8 cellular contexts compared by ENCODE assay signal in genomic region chr16:11794991-11795886, GRCh38. TPM values are rescaled to one million over a fixed set of nuclear protein-coding genes. Genes with fewer than 3 reads are reported as not detected.
DNase-seq lines count a peak whose midpoint lies in the region; ATAC-seq, FAIRE-seq and TF ChIP-seq lines count a peak whose summit lies in the region.

No MANE protein-coding gene starts in this region.

- peaks cover 7% of the 10 kb centered on the region for H3K36me3 Mint-ChIP-seq in progenitor cell of endocrine pancreas (ENCODE audit: insufficient read depth)

- intact Hi-C loops in PC-3 (cut with micrococcal nuclease), result no loop called here

- H3K9ac ChIP-seq in PC-3 (ENCODE audit: low read length), result no peak overlapping the region

- no TSS peak for BruUV-seq in PC-3 (replicated peaks; lab: Mats Ljungman, UMichigan)

- no peaks in the 10 kb centered on the region for H3K9me3 ChIP-seq in PC-3 (ENCODE audit: low read length)

- peak overlapping the region; percentile 61 for H3K27ac Mint-ChIP-seq in progenitor cell of endocrine pancreas

- peaks cover 10% of the 10 kb centered on the region; the same call in 1 of the 2 replicates for H4K20me1 ChIP-seq in PC-3 (ENCODE audit: low read length)

- no peak for ATAC-seq in PC-3
- ATAC-seq in HG02840 (IDR thresholded peaks at IDR 0.05; ENCODE audit: low FRiP score, unreplicated experiment), result no peak
- no peak for ATAC-seq in HG02884 (IDR thresholded peaks at IDR 0.05; ENCODE audit: unreplicated experiment)

- peaks cover 55% of the 10 kb centered on the region for H3K4me1 Mint-ChIP-seq in progenitor cell of endocrine pancreas (ENCODE audit: low read depth)

- DNase-seq in EL, result peak; percentile 1
- DNase-seq in PC-3, result no peak
- no peak for DNase-seq in epithelial cell of esophagus (ENCODE audit: low read depth)
- no peak for DNase-seq in progenitor cell of endocrine pancreas (ENCODE audit: low spot score, unreplicated experiment)
- no peak for DNase-seq in D721Med (ENCODE audit: insufficient read length, low spot score)
- no peak for DNase-seq in NCI-H446 treated with DMSO at 0.1 percent for 48 hours (lab: John Stamatoyannopoulos, UW)

- no peak overlapping the region for H2AFZ ChIP-seq in PC-3 (ENCODE audit: low read length)

- POLR2A ChIA-PET in PC-3 (lab: Charles Lee; ENCODE audit: unreplicated experiment), result no interaction called here

- no peak for FAIRE-seq in D721Med (lab: Jason Lieb, UNC)

- no peaks in the 10 kb centered on the region for H3K27me3 Mint-ChIP-seq in progenitor cell of endocrine pancreas

- H3F3A ChIP-seq in PC-3 (ENCODE audit: low read length, unreplicated experiment), result no peaks in the 10 kb centered on the region

- H3K4me2 ChIP-seq in PC-3 (ENCODE audit: low read length), result peak overlapping the region; percentile 97

- CTCF ChIA-PET in PC-3 (lab: Charles Lee), result no interaction called here

- peaks cover 11% of the 10 kb centered on the region for H3K4me1 ChIP-seq in PC-3 (ENCODE audit: insufficient read depth, low read length)

- peak overlapping the region; percentile 87 for H3K4me3 Mint-ChIP-seq in progenitor cell of endocrine pancreas (ENCODE audit: low read depth)

- H3K36me3 ChIP-seq in PC-3 (ENCODE audit: low read depth, low read length), result no peaks in the 10 kb centered on the region

- no peaks in the 10 kb centered on the region for H3K27me3 ChIP-seq in PC-3 (ENCODE audit: low read length)

- H3K9me2 ChIP-seq in PC-3 (replicated peaks; ENCODE audit: low read length), result no peaks in the 10 kb centered on the region

- H3K4me3 ChIP-seq in PC-3 (ENCODE audit: low read length) (peak overlapping the region; percentile 97), epithelial cell of esophagus (ENCODE audit: low read length) (peak overlapping the region; percentile 94)

- no peaks in the 10 kb centered on the region for H3K9me3 Mint-ChIP-seq in progenitor cell of endocrine pancreas (ENCODE audit: low read depth)

- peaks cover 80% of the 10 kb centered on the region for H3K79me2 ChIP-seq in PC-3 (ENCODE audit: low read length)

- H3K27ac ChIP-seq in PC-3 (ENCODE audit: low read length), result no peak overlapping the region

- TF ChIP-seq CTCF in PC-3 (conservative IDR thresholded peaks at IDR 0.05; ENCODE audit: low read depth, low read length) (no peak), epithelial cell of esophagus (IDR thresholded peaks at IDR 0.05; ENCODE audit: insufficient read depth, low read depth, low read length, missing control alignments) (no peak), progenitor cell of endocrine pancreas (IDR thresholded peaks at IDR 0.05; ENCODE audit: unreplicated experiment) (no peak), D721Med (IDR thresholded peaks at IDR 0.05; ENCODE audit: insufficient read depth, missing control alignments) (no peak)

RNA-seq across cellular contexts. Expression of gene ZC3H7A, which starts 1.8 kb away (rescaled TPM):
- 21.2 and 26.4 TPM in 2 replicates for total RNA-seq in PC-3 (2014; rRNA removed)
- 63.9 and 68.7 TPM in 2 replicates for total RNA-seq in progenitor cell of endocrine pancreas

RNA-seq across cellular contexts. Expression of gene TXNDC11, which starts 52.6 kb away (rescaled TPM):
- total RNA-seq in PC-3 (2014; rRNA removed) (20.2 and 26.6 TPM in 2 replicates), progenitor cell of endocrine pancreas (24.9 and 30.8 TPM in 2 replicates)

RNA-seq across cellular contexts. Expression of gene RSL1D1, which starts 56.1 kb away (rescaled TPM):
- total RNA-seq in PC-3 (2014; rRNA removed) (75.9 and 105 TPM in 2 replicates), progenitor cell of endocrine pancreas (133 and 139 TPM in 2 replicates)
